7 cellular contexts compared by ENCODE assay signal in genomic region chr13:36818483-36819063, GRCh38. TPM values are rescaled to one million over a fixed set of nuclear protein-coding genes. Genes with fewer than 3 reads are reported as not detected.
DNase-seq lines count a peak whose midpoint lies in the region; ATAC-seq and TF ChIP-seq lines count a peak whose summit lies in the region.

No MANE protein-coding gene starts in this region.

- ATAC-seq in GM18870 (IDR thresholded peaks at IDR 0.05; ENCODE audit: unreplicated experiment) (peak; percentile 23), HG02870 (IDR thresholded peaks at IDR 0.05; ENCODE audit: unreplicated experiment) (peak; percentile 14), right cardiac atrium (no peak)
- ATAC-seq in stimulated activated effector memory CD8-positive, alpha-beta T cell treated with anti-CD3 and anti-CD28 coated beads, Interleukin-12 subunit alpha, Interleukin-12 subunit beta, amount 100 ng/mL, for 72 hours = no peak

- no peaks in the 10 kb centered on the region for H3K27me3 ChIP-seq in right cardiac atrium (ENCODE audit: control insufficient read depth, insufficient read depth)

- H3K4me1 Mint-ChIP-seq in activated CD4-positive, alpha-beta memory T cell treated with anti-CD3 and anti-CD28 coated beads, Interleukin-2, amount 10 ng/mL, durations not matched to agents 7 days and 5 days = peaks cover 43% of the 10 kb centered on the region
- H3K4me1 Mint-ChIP-seq in stimulated activated effector memory CD8-positive, alpha-beta T cell treated with anti-CD3 and anti-CD28 coated beads, Interleukin-12 subunit alpha, Interleukin-12 subunit beta, amount 100 ng/mL, for 72 hours = peaks cover 32% of the 10 kb centered on the region

- CTCF ChIA-PET in activated CD4-positive, alpha-beta memory T cell treated with anti-CD3 and anti-CD28 coated beads, Interleukin-2, amount 10 ng/mL, durations not matched to agents 7 days and 5 days (lab: Charles Lee) = interaction anchor here (0.7 kb wide), 1 partner anchor 182 kb away, joined by 4 read pairs; the partner anchor contains the start of gene EXOSC8

- peak overlapping the region; percentile 85 for H3K4me3 ChIP-seq in right cardiac atrium (ENCODE audit: low read length)

- no peaks in the 10 kb centered on the region for H3K9me3 Mint-ChIP-seq in activated CD4-positive, alpha-beta memory T cell treated with anti-CD3 and anti-CD28 coated beads, Interleukin-2, amount 10 ng/mL, durations not matched to agents 7 days and 5 days
- H3K9me3 Mint-ChIP-seq in stimulated activated effector memory CD8-positive, alpha-beta T cell treated with anti-CD3 and anti-CD28 coated beads, Interleukin-12 subunit alpha, Interleukin-12 subunit beta, amount 100 ng/mL, for 72 hours = no peaks in the 10 kb centered on the region

- WGBS in right cardiac atrium = 5% methylated on average over 12 of the region's 12 CpGs

- no peaks in the 10 kb centered on the region for H3K9me3 ChIP-seq in right cardiac atrium (ENCODE audit: control insufficient read depth, low read length)

- peaks cover 17% of the 10 kb centered on the region for H3K27me3 Mint-ChIP-seq in activated CD4-positive, alpha-beta memory T cell treated with anti-CD3 and anti-CD28 coated beads, Interleukin-2, amount 10 ng/mL, durations not matched to agents 7 days and 5 days

- in situ Hi-C loops in GM13976 (cut with MboI; ENCODE audit: low sequenced_read_pairs, unreplicated experiment) = no loop called here

- intact Hi-C loops in right cardiac atrium (cut with DNase I) = no loop called here

- POLR2A ChIA-PET in activated CD4-positive, alpha-beta memory T cell treated with anti-CD3 and anti-CD28 coated beads, Interleukin-2, amount 10 ng/mL, durations not matched to agents 7 days and 5 days (lab: Charles Lee) = interaction anchor here (0.6 to 1.2 kb wide), 5 partner anchors 134 to 1531 kb away, joined by 3 to 9 read pairs (median 3); partner anchors contain the start of genes EXOSC8, SUPT20H and UFM1

- H3K4me3 Mint-ChIP-seq in activated CD4-positive, alpha-beta memory T cell treated with anti-CD3 and anti-CD28 coated beads, Interleukin-2, amount 10 ng/mL, durations not matched to agents 7 days and 5 days = peak overlapping the region; percentile 94
- peak overlapping the region; percentile 89 for H3K4me3 Mint-ChIP-seq in stimulated activated effector memory CD8-positive, alpha-beta T cell treated with anti-CD3 and anti-CD28 coated beads, Interleukin-12 subunit alpha, Interleukin-12 subunit beta, amount 100 ng/mL, for 72 hours

- TF ChIP-seq CTCF in GM13976 (IDR thresholded peaks at IDR 0.05; ENCODE audit: borderline replicate concordance, control extremely low read depth, extremely low read depth, insufficient read depth, missing control alignments) = no peak

- H3K27ac Mint-ChIP-seq in activated CD4-positive, alpha-beta memory T cell treated with anti-CD3 and anti-CD28 coated beads, Interleukin-2, amount 10 ng/mL, durations not matched to agents 7 days and 5 days = peak overlapping the region; percentile 76
- peak overlapping the region; percentile 96 for H3K27ac Mint-ChIP-seq in stimulated activated effector memory CD8-positive, alpha-beta T cell treated with anti-CD3 and anti-CD28 coated beads, Interleukin-12 subunit alpha, Interleukin-12 subunit beta, amount 100 ng/mL, for 72 hours

- peaks cover 4% of the 10 kb centered on the region for H3K4me1 ChIP-seq in right cardiac atrium (ENCODE audit: control insufficient read depth, insufficient read depth, low read length)

- H3K36me3 Mint-ChIP-seq in activated CD4-positive, alpha-beta memory T cell treated with anti-CD3 and anti-CD28 coated beads, Interleukin-2, amount 10 ng/mL, durations not matched to agents 7 days and 5 days (ENCODE audit: low read depth) = peaks cover 9% of the 10 kb centered on the region
- peaks cover 33% of the 10 kb centered on the region for H3K36me3 Mint-ChIP-seq in stimulated activated effector memory CD8-positive, alpha-beta T cell treated with anti-CD3 and anti-CD28 coated beads, Interleukin-12 subunit alpha, Interleukin-12 subunit beta, amount 100 ng/mL, for 72 hours

- peak overlapping the region; percentile 5 for H3K27ac ChIP-seq in right cardiac atrium (ENCODE audit: low read length)

- no peak for DNase-seq in activated CD4-positive, alpha-beta memory T cell treated with anti-CD3 and anti-CD28 coated beads, Interleukin-2, amount 10 ng/mL, durations not matched to agents 7 days and 5 days
- no peak for DNase-seq in right cardiac atrium
- DNase-seq in stimulated activated effector memory CD8-positive, alpha-beta T cell treated with anti-CD3 and anti-CD28 coated beads, Interleukin-12 subunit alpha, Interleukin-12 subunit beta, amount 100 ng/mL, for 72 hours (ENCODE audit: low spot score in 2 of 2) = no peak
- DNase-seq in GM13976 (ENCODE audit: low spot score) = no peak
- DNase-seq in KG1 (lab: John Stamatoyannopoulos, UW) = no peak

RNA-seq across cellular contexts. Expression of gene RFXAP, which starts 0.4 kb away (rescaled TPM):
- 10 to 100 TPM; 15.3 to 16.1 TPM for total RNA-seq in activated CD4-positive, alpha-beta memory T cell treated with anti-CD3 and anti-CD28 coated beads, Interleukin-2, amount 10 ng/mL, durations not matched to agents 7 days and 5 days
- 1 to 10 TPM; 2.9 to 4.6 (median 4.1) TPM for total RNA-seq in right cardiac atrium
- 2.2 TPM for polyA plus RNA-seq in right cardiac atrium

Comparison
In these comparisons a context has a peak if more than half of its experiments do, and no peak if none do; other contexts are left out.
1. ATAC-seq: peak in GM18870 (single experiment) and HG02870 (single experiment); none in right cardiac atrium (0 of 2) and stimulated activated effector memory CD8-positive, alpha-beta T cell treated with anti-CD3 and anti-CD28 coated beads, Interleukin-12 subunit alpha, Interleukin-12 subunit beta, amount 100 ng/mL, for 72 hours (single experiment).